In genomic region chr13:113209336-113209879, GRCh38 we compare ENCODE assay signal across 8 cellular contexts. TPM values are rescaled to one million over a fixed set of nuclear protein-coding genes. Genes with fewer than 3 reads are reported as not detected.
DNase-seq lines count a peak whose midpoint lies in the region; ATAC-seq and TF ChIP-seq lines count a peak whose summit lies in the region.

Gene CUL4A (plus strand): TSS chr13:113209613. CDS start chr13:113209628, 15 bp downstream.

- ATAC-seq in GM18873 (IDR thresholded peaks at IDR 0.05; ENCODE audit: low FRiP score, unreplicated experiment), result peak; percentile 15
- ATAC-seq in HG03108 (IDR thresholded peaks at IDR 0.05; ENCODE audit: unreplicated experiment), result peak; percentile 34
- peak; percentile 65 for ATAC-seq in activated CD8-positive, alpha-beta memory T cell treated with anti-CD3 and anti-CD28 coated beads, Interleukin-2, amount 10 ng/mL, durations not matched to agents 7 days and 5 days

- WGBS in endodermal cell (ENCODE audit: insufficient coverage in 1 of 2, insufficient read length in 1 of 2), 2 experiments, result 0 to 1% methylated on average over 27 to 81 of the region's 81 CpGs
- 0% methylated on average over 37 to 53 of the region's 81 CpGs for whole genome bisulfite sequencing in mesodermal cell (ENCODE audit: insufficient coverage in 2 of 2), 2 experiments

- H3K9me3 Mint-ChIP-seq in activated CD8-positive, alpha-beta memory T cell treated with anti-CD3 and anti-CD28 coated beads, Interleukin-2, amount 10 ng/mL, durations not matched to agents 7 days and 5 days (ENCODE audit: low read depth), result no peaks in the 10 kb centered on the region
- no peaks in the 10 kb centered on the region for H3K9me3 Mint-ChIP-seq in endodermal cell

- H3K27me3 ChIP-seq in endodermal cell (ENCODE audit: control insufficient read depth, insufficient read depth, low read length, poor library complexity, severe bottlenecking), result no peaks in the 10 kb centered on the region

- H3K9ac ChIP-seq in endodermal cell (ENCODE audit: extremely low read depth, low read length, poor library complexity, severe bottlenecking), result peak within 1 kb of the TSS; percentile 94

- H3K27ac Mint-ChIP-seq in activated CD8-positive, alpha-beta memory T cell treated with anti-CD3 and anti-CD28 coated beads, Interleukin-2, amount 10 ng/mL, durations not matched to agents 7 days and 5 days, result peak within 1 kb of the TSS; percentile 88
- peak within 1 kb of the TSS; percentile 90 for H3K27ac Mint-ChIP-seq in endodermal cell

- H3K4me3 ChIP-seq in endodermal cell (ENCODE audit: low read length) (peak within 1 kb of the TSS; percentile 100), mesodermal cell (ENCODE audit: extremely low read depth, insufficient read depth, low read length, poor library complexity, severe bottlenecking) (peak within 1 kb of the TSS; percentile 80)

- peaks cover 36% of the 10 kb centered on the region for H3K36me3 Mint-ChIP-seq in activated CD8-positive, alpha-beta memory T cell treated with anti-CD3 and anti-CD28 coated beads, Interleukin-2, amount 10 ng/mL, durations not matched to agents 7 days and 5 days
- H3K36me3 Mint-ChIP-seq in endodermal cell (ENCODE audit: low read depth), result peaks cover 46% of the 10 kb centered on the region

- DNase-seq in Ammon's horn (ENCODE audit: low spot score) (peak; percentile 78), NCI-H526 treated with DMSO at 0.1 percent for 48 hours (lab: John Stamatoyannopoulos, UW) (peak; percentile 63), endodermal cell (peak; percentile 92)
- peak; percentile 82 for DNase-seq in activated CD8-positive, alpha-beta memory T cell treated with anti-CD3 and anti-CD28 coated beads, Interleukin-2, amount 10 ng/mL, durations not matched to agents 7 days and 5 days
- DNase-seq in stimulated activated CD8-positive, alpha-beta memory T cell treated with anti-CD3 and anti-CD28 coated beads, Interleukin-15, amount 100 ng/mL, for 48 hours (ENCODE audit: low read depth in 2 of 2), result peak; percentile 64 to 69

- H3K27ac ChIP-seq in endodermal cell (ENCODE audit: low read depth, low read length) (peak within 1 kb of the TSS; percentile 95), mesodermal cell (ENCODE audit: low read depth, low read length, severe bottlenecking) (peak within 1 kb of the TSS; percentile 98)

- peaks cover 55% of the 10 kb centered on the region for H3K36me3 ChIP-seq in endodermal cell (ENCODE audit: control insufficient read depth, insufficient read depth, low read length)
- H3K36me3 ChIP-seq in mesodermal cell (ENCODE audit: control insufficient read depth, insufficient read depth, low read length), result peaks cover 55% of the 10 kb centered on the region

- peaks cover 67% of the 10 kb centered on the region for H3K4me1 Mint-ChIP-seq in activated CD8-positive, alpha-beta memory T cell treated with anti-CD3 and anti-CD28 coated beads, Interleukin-2, amount 10 ng/mL, durations not matched to agents 7 days and 5 days
- H3K4me1 Mint-ChIP-seq in endodermal cell, result peaks cover 44% of the 10 kb centered on the region

- peak within 1 kb of the TSS; percentile 81 for H3K4me3 Mint-ChIP-seq in activated CD8-positive, alpha-beta memory T cell treated with anti-CD3 and anti-CD28 coated beads, Interleukin-2, amount 10 ng/mL, durations not matched to agents 7 days and 5 days
- H3K4me3 Mint-ChIP-seq in endodermal cell, result peak within 1 kb of the TSS; percentile 84

- H3K27me3 Mint-ChIP-seq in activated CD8-positive, alpha-beta memory T cell treated with anti-CD3 and anti-CD28 coated beads, Interleukin-2, amount 10 ng/mL, durations not matched to agents 7 days and 5 days, result no peaks in the 10 kb centered on the region
- H3K27me3 Mint-ChIP-seq in endodermal cell (ENCODE audit: insufficient read depth), result no peaks in the 10 kb centered on the region

- CTCF ChIA-PET in activated CD8-positive, alpha-beta memory T cell treated with anti-CD3 and anti-CD28 coated beads, Interleukin-2, amount 10 ng/mL, durations not matched to agents 7 days and 5 days (lab: Charles Lee), result interaction anchor here (0.8 to 2.7 kb wide), 8 partner anchors 9 to 377 kb away, joined by 3 to 18 read pairs (median 4); partner anchors contain the start of genes LAMP1 and TFDP1

- H3K9me3 ChIP-seq in endodermal cell (ENCODE audit: control insufficient read depth, low read length) (no peaks in the 10 kb centered on the region), mesodermal cell (ENCODE audit: control insufficient read depth, low read length) (no peaks in the 10 kb centered on the region)

- H3K4me1 ChIP-seq in endodermal cell (ENCODE audit: control insufficient read depth, insufficient read depth, low read length) (no peaks in the 10 kb centered on the region), mesodermal cell (ENCODE audit: control insufficient read depth, insufficient read depth, low read length, poor library complexity, severe bottlenecking) (peaks cover 23% of the 10 kb centered on the region)

- no peak for TF ChIP-seq CTCF in endodermal cell (conservative IDR thresholded peaks at IDR 0.05)

RNA-seq across cellular contexts. Expression of gene CUL4A, which starts in this region (rescaled TPM):
- total RNA-seq in activated CD8-positive, alpha-beta memory T cell treated with anti-CD3 and anti-CD28 coated beads, Interleukin-2, amount 10 ng/mL, durations not matched to agents 7 days and 5 days, result 10 to 100 TPM; 73.8 to 76.0 TPM
- 10 to 100 TPM; 92.9 to 99.4 TPM for total RNA-seq in endodermal cell
- polyA plus RNA-seq in endodermal cell (2013, experiment 1 of 2), result 64.6 TPM
- polyA plus RNA-seq in endodermal cell (2013, experiment 2 of 2), result 64.5 TPM
- 63.4 TPM for polyA plus RNA-seq in mesodermal cell (2013, experiment 1 of 2)
- 56.3 TPM for polyA plus RNA-seq in mesodermal cell (2013, experiment 2 of 2)

Comparison
In these comparisons a context has a peak if more than half of its experiments do, and no peak if none do; other contexts are left out.
1. Peak in every context shown above with its lines: DNase-seq, ATAC-seq, H3K4me3 ChIP-seq and H3K27ac ChIP-seq.
2. ATAC-seq: peak in every context shown above with its lines; median percentile 65 in activated CD8-positive, alpha-beta memory T cell treated with anti-CD3 and anti-CD28 coated beads, Interleukin-2, amount 10 ng/mL, durations not matched to agents 7 days and 5 days; 34 in HG03108; 15 in GM18873.